In genomic region chr11:35794850-35795249, GRCh38 we compare ENCODE assay signal across 17 cellular contexts.
DNase-seq lines count a peak whose midpoint lies in the region; ATAC-seq, FAIRE-seq and TF ChIP-seq lines count a peak whose summit lies in the region.
"Had no signal": no experiment of that assay in that cellular context is flagged by ENCODE, and none has a peak within 500 bp of the region (broad histone marks: within the 10 kb centered on the region; RNA-seq: fewer than 3 reads in every experiment).

No MANE protein-coding gene starts in this region.

- peaks cover 1% of the 10 kb centered on the region for H3K9me3 Mint-ChIP-seq in astrocyte (ENCODE audit: unreplicated experiment)
- H3K9me3 Mint-ChIP-seq: activated B cell treated with CpG ODN at 0.5 μM for 24 hours had no signal

- POLR2A ChIA-PET in AG04450 (lab: Yijun Ruan, JAX): no interaction called here

- H3K27me3 Mint-ChIP-seq in astrocyte (ENCODE audit: low read depth, unreplicated experiment): no peaks in the 10 kb centered on the region
- H3K27me3 Mint-ChIP-seq: activated B cell treated with CpG ODN at 0.5 μM for 24 hours had no signal

- TF ChIP-seq CTCF in AG04450 (IDR thresholded peaks at IDR 0.05; ENCODE audit: low read depth, low read length) (no peak), astrocyte (IDR thresholded peaks at IDR 0.05; ENCODE audit: insufficient read depth, low read depth, low read length) (no peak)

- FAIRE-seq in astrocyte (lab: Jason Lieb, UNC): no peak
- FAIRE-seq: GM12891 had no signal

- no peak overlapping the region for H2AFZ ChIP-seq in astrocyte (ENCODE audit: low read depth, low read length)
- H2AFZ ChIP-seq: parathyroid adenoma had no signal

- peaks cover 55% of the 10 kb centered on the region for H3K4me1 Mint-ChIP-seq in astrocyte (ENCODE audit: low read depth, unreplicated experiment)

- peaks cover 3% of the 10 kb centered on the region for H3K36me3 Mint-ChIP-seq in astrocyte (ENCODE audit: low read depth, unreplicated experiment)

- peak overlapping the region; percentile 32 for H3K4me2 ChIP-seq in astrocyte (ENCODE audit: low read length)

- peaks cover 24% of the 10 kb centered on the region for H3K79me2 ChIP-seq in astrocyte (ENCODE audit: insufficient read depth, low read length)

- ATAC-seq in GM18520 (IDR thresholded peaks at IDR 0.05; ENCODE audit: unreplicated experiment): no peak
- ATAC-seq: activated naive CD4-positive, alpha-beta T cell treated with anti-CD3 and anti-CD28 coated beads, Interleukin-2, amount 50 U/mL, for 72 hours had no signal

- H3K9me3 ChIP-seq in AG04450 (ENCODE audit: control insufficient read depth, insufficient read depth, low read length) (no peaks in the 10 kb centered on the region), astrocyte (ENCODE audit: insufficient read depth, low read depth, low read length) (no peaks in the 10 kb centered on the region)
- H3K9me3 ChIP-seq: colonic mucosa, esophagus squamous epithelium, tibial nerve had no signal

- H3K4me1 ChIP-seq in astrocyte (ENCODE audit: insufficient read depth, low read length): peaks cover 30% of the 10 kb centered on the region
- H3K4me1 ChIP-seq: colonic mucosa had no signal

- H3K36me3 ChIP-seq in astrocyte (ENCODE audit: insufficient read depth, low read length): no peaks in the 10 kb centered on the region
- H3K36me3 ChIP-seq: colonic mucosa, esophagus squamous epithelium, tibial nerve had no signal

- no peak overlapping the region for H3K9ac ChIP-seq in astrocyte (ENCODE audit: low read length)
- H3K9ac ChIP-seq: parathyroid adenoma had no signal

- no peak overlapping the region for H3K27ac ChIP-seq in AG04450 (ENCODE audit: low read depth, low read length)
- H3K27ac ChIP-seq in astrocyte (ENCODE audit: low read depth, low read length): no peak overlapping the region
- H3K27ac ChIP-seq: colonic mucosa, esophagus squamous epithelium, parathyroid adenoma, tibial nerve had no signal

- peak overlapping the region; percentile 49 for H3K27ac Mint-ChIP-seq in astrocyte (ENCODE audit: unreplicated experiment)
- H3K27ac Mint-ChIP-seq: activated B cell treated with CpG ODN at 0.5 μM for 24 hours; activated naive CD4-positive, alpha-beta T cell treated with anti-CD3 and anti-CD28 coated beads, Interleukin-2, amount 50 U/mL, for 72 hours had no signal

- peak; percentile 47 for DNase-seq in AG04450 (ENCODE audit: low read depth, low spot score)
- peak; percentile 33 for DNase-seq in HS-5 (ENCODE audit: low read depth)
- peak; percentile 75 for DNase-seq in astrocyte (ENCODE audit: low read depth)
- peak; percentile 91 for DNase-seq in iris pigment epithelial cell (ENCODE audit: low read depth)
- no peak for DNase-seq in activated CD4-positive, CD25-positive, alpha-beta regulatory T cell treated with anti-CD3 and anti-CD28 coated beads, Interleukin-2, amount 50 U/mL, for 72 hours
- DNase-seq in germinal center (ENCODE audit: low spot score): no peak
- DNase-seq in activated CD4-positive, CD25-positive, alpha-beta regulatory T cell (lab: John Stamatoyannopoulos, UW): no peak
- DNase-seq: activated B cell treated with CpG ODN at 0.5 μM for 24 hours; activated CD8-positive, alpha-beta memory T cell treated with anti-CD3 and anti-CD28 coated beads, Interleukin-2, amount 50 U/mL, for 4 hours; colonic mucosa; esophagus squamous epithelium; NCI-H2107 had no signal

- H3K4me3 ChIP-seq in AG04450 (ENCODE audit: low read depth, low read length): no peak overlapping the region
- no peak overlapping the region for H3K4me3 ChIP-seq in astrocyte (ENCODE audit: insufficient read depth, low read depth, low read length)
- H3K4me3 ChIP-seq: colonic mucosa, esophagus squamous epithelium, tibial nerve had no signal

- CTCF ChIA-PET in AG04450 (lab: Charles Lee): interaction anchor here (1.0 to 9.3 kb wide), 2 partner anchors 28 to 179 kb away, joined by 3 to 104 read pairs; no protein-coding TSS in a partner anchor

- H3K27me3 ChIP-seq in AG04450 (ENCODE audit: control insufficient read depth, insufficient read depth, low read length) (no peaks in the 10 kb centered on the region), astrocyte (ENCODE audit: insufficient read depth, low read length) (no peaks in the 10 kb centered on the region)
- H3K27me3 ChIP-seq: colonic mucosa, esophagus squamous epithelium, tibial nerve had no signal

- H4K20me1 ChIP-seq in astrocyte (ENCODE audit: insufficient read depth, low read length): peaks cover 47% of the 10 kb centered on the region

- H3K4me3 Mint-ChIP-seq in astrocyte (ENCODE audit: unreplicated experiment): no peak overlapping the region
- H3K4me3 Mint-ChIP-seq: activated B cell treated with CpG ODN at 0.5 μM for 24 hours had no signal

Comparison
In these comparisons a context has a peak if more than half of its experiments do, and no peak if none do; other contexts are left out.
1. DNase-seq: peak in AG04450 (single experiment), HS-5 (single experiment), astrocyte (single experiment) and iris pigment epithelial cell (single experiment); none in activated CD4-positive, CD25-positive, alpha-beta regulatory T cell treated with anti-CD3 and anti-CD28 coated beads, Interleukin-2, amount 50 U/mL, for 72 hours (single experiment), germinal center (single experiment) and activated CD4-positive, CD25-positive, alpha-beta regulatory T cell (0 of 4).